In genomic region chr9:110260911-110261310, GRCh38 we compare ENCODE assay signal across 20 cellular contexts. TPM values are rescaled to one million over a fixed set of nuclear protein-coding genes. Genes with fewer than 3 reads are reported as not detected.
"Had no signal": no experiment of that assay in that cellular context is flagged by ENCODE, and none has a peak within 500 bp of the region (broad histone marks: within the 10 kb centered on the region; RNA-seq: fewer than 3 reads in every experiment).

No MANE protein-coding gene starts in this region.

- H3K4me3 ChIP-seq: body of pancreas, dorsolateral prefrontal cortex had no signal

- H3K36me3 ChIP-seq: neutrophil had no signal

- H3K27me3 ChIP-seq: body of pancreas, dorsolateral prefrontal cortex, neutrophil had no signal

- ATAC-seq: activated CD8-positive, alpha-beta T cell treated with anti-CD3 and anti-CD28 coated beads, Interleukin-2, amount 10 ng/mL, durations not matched to agents 7 days and 5 days; body of pancreas; left cardiac atrium; natural killer cell; stimulated activated naive B cell treated with anti-CD40 and anti-IgM and Interleukin-4, amounts not matched to agents 10 μg/mL and 1 μg/mL and 100 μg/mL, for 72 hours had no signal

- DNase-seq: activated CD4-positive, alpha-beta T cell treated with anti-CD3 and anti-CD28 coated beads, Interleukin-2, amount 10 ng/mL, durations not matched to agents 7 days and 5 days; activated CD8-positive, alpha-beta T cell treated with anti-CD3 and anti-CD28 coated beads, Interleukin-2, amount 10 ng/mL, durations not matched to agents 7 days and 5 days; activated naive CD4-positive, alpha-beta T cell treated with Interleukin-2 at 50 U/mL for 16 hours; activated naive CD8-positive, alpha-beta T cell treated with anti-CD3 and anti-CD28 coated beads, Interleukin-2, amount 10 ng/mL, durations not matched to agents 7 days and 5 days; activated T-cell treated with anti-CD3 and anti-CD28 coated beads, Interleukin-2, amount 50 U/mL, for 24 hours; body of pancreas; caudate nucleus; dorsolateral prefrontal cortex; hippocampal formation; left cardiac atrium; natural killer cell; posterior cingulate gyrus; stimulated activated naive B cell treated with anti-CD40 and anti-IgM and Interleukin-4, amounts not matched to agents 10 μg/mL and 1 μg/mL and 100 μg/mL, for 72 hours; T-helper 9 cell had no signal

- H3K27ac ChIP-seq: body of pancreas, dorsolateral prefrontal cortex, neutrophil had no signal

- H3K9me3 ChIP-seq: body of pancreas, neutrophil had no signal

RNA-seq across cellular contexts. Expression of gene C9orf152, which starts 53.0 kb away (rescaled TPM):
- total RNA-seq: activated CD4-positive, alpha-beta T cell treated with anti-CD3 and anti-CD28 coated beads, Interleukin-2, amount 10 ng/mL, durations not matched to agents 7 days and 5 days; activated CD8-positive, alpha-beta T cell treated with anti-CD3 and anti-CD28 coated beads, Interleukin-2, amount 10 ng/mL, durations not matched to agents 7 days and 5 days; activated naive CD8-positive, alpha-beta T cell treated with anti-CD3 and anti-CD28 coated beads, Interleukin-2, amount 10 ng/mL, durations not matched to agents 7 days and 5 days; activated T-helper 2 cell treated with anti-CD3 and anti-CD28 coated beads, Interferon-gamma antibody, Interleukin-2, Interleukin-4, amounts not matched to agents 10 μg/mL and 5 μg/mL and 100 μg/mL, durations not matched to agents 14 hours and 24 hours and 36 hours; epithelial cell of proximal tubule; fibroblast of villous mesenchyme; left cardiac atrium; mesenteric fat pad; natural killer cell; renal cortical epithelial cell had no signal
